11 cellular contexts compared by ENCODE assay signal in genomic region chr9:125559194-125559593, GRCh38.
"Had no signal": no experiment of that assay in that cellular context is flagged by ENCODE, and none has a peak within 500 bp of the region (broad histone marks: within the 10 kb centered on the region; RNA-seq: fewer than 3 reads in every experiment).

No MANE protein-coding gene starts in this region.

- H3K9me3 ChIP-seq: pancreas, thoracic aorta, upper lobe of right lung had no signal

- H3K36me3 ChIP-seq: brain microvascular endothelial cell, pancreas, upper lobe of right lung had no signal

- H3K4me3 Mint-ChIP-seq: activated naive CD8-positive, alpha-beta T cell treated with anti-CD3 and anti-CD28 coated beads, Interleukin-2, amount 10 ng/mL, durations not matched to agents 7 days and 5 days; activated T-helper 1 cell treated with anti-CD3 and anti-CD28 coated beads, Interleukin-12 subunit alpha, Interleukin-12 subunit beta, Interleukin-2, Interleukin-4 antibody, amounts not matched to agents 30 ng/mL and 10 ng/mL and 1 ng/mL, durations not matched to agents 14 hours and 24 hours and 36 hours; effector memory CD8-positive, alpha-beta T cell; neural crest cell; stimulated activated naive CD8-positive, alpha-beta T cell treated with anti-CD3 and anti-CD28 coated beads, Interleukin-15, Interleukin-2, amounts not matched to agents 100 ng/mL and 50 ng/mL, for 24 hours had no signal

- H3K27me3 ChIP-seq: brain microvascular endothelial cell, pancreas, upper lobe of right lung had no signal

- H3K27me3 Mint-ChIP-seq: activated naive CD8-positive, alpha-beta T cell treated with anti-CD3 and anti-CD28 coated beads, Interleukin-2, amount 10 ng/mL, durations not matched to agents 7 days and 5 days; effector memory CD8-positive, alpha-beta T cell; stimulated activated naive CD8-positive, alpha-beta T cell treated with anti-CD3 and anti-CD28 coated beads, Interleukin-15, Interleukin-2, amounts not matched to agents 100 ng/mL and 50 ng/mL, for 24 hours had no signal

- H3K4me3 ChIP-seq: pancreas, SK-N-MC, thoracic aorta, upper lobe of right lung had no signal

- H3K9me3 Mint-ChIP-seq: activated naive CD8-positive, alpha-beta T cell treated with anti-CD3 and anti-CD28 coated beads, Interleukin-2, amount 10 ng/mL, durations not matched to agents 7 days and 5 days; activated T-helper 1 cell treated with anti-CD3 and anti-CD28 coated beads, Interleukin-12 subunit alpha, Interleukin-12 subunit beta, Interleukin-2, Interleukin-4 antibody, amounts not matched to agents 30 ng/mL and 10 ng/mL and 1 ng/mL, durations not matched to agents 14 hours and 24 hours and 36 hours; effector memory CD8-positive, alpha-beta T cell; neural crest cell; stimulated activated naive CD8-positive, alpha-beta T cell treated with anti-CD3 and anti-CD28 coated beads, Interleukin-15, Interleukin-2, amounts not matched to agents 100 ng/mL and 50 ng/mL, for 24 hours had no signal

- H3K27ac Mint-ChIP-seq: activated T-helper 1 cell treated with anti-CD3 and anti-CD28 coated beads, Interleukin-12 subunit alpha, Interleukin-12 subunit beta, Interleukin-2, Interleukin-4 antibody, amounts not matched to agents 30 ng/mL and 10 ng/mL and 1 ng/mL, durations not matched to agents 14 hours and 24 hours and 36 hours; stimulated activated naive CD8-positive, alpha-beta T cell treated with anti-CD3 and anti-CD28 coated beads, Interleukin-15, Interleukin-2, amounts not matched to agents 100 ng/mL and 50 ng/mL, for 24 hours had no signal

- H3K27ac ChIP-seq: brain microvascular endothelial cell, epithelial cell of prostate, pancreas, SK-N-MC, thoracic aorta, upper lobe of right lung had no signal

- DNase-seq: activated naive CD8-positive, alpha-beta T cell treated with anti-CD3 and anti-CD28 coated beads, Interleukin-2, amount 10 ng/mL, durations not matched to agents 7 days and 5 days; upper lobe of right lung had no signal

- H3K4me1 ChIP-seq: pancreas, upper lobe of right lung had no signal
